13 cellular contexts compared by ENCODE assay signal in the genomic region with DNA sequence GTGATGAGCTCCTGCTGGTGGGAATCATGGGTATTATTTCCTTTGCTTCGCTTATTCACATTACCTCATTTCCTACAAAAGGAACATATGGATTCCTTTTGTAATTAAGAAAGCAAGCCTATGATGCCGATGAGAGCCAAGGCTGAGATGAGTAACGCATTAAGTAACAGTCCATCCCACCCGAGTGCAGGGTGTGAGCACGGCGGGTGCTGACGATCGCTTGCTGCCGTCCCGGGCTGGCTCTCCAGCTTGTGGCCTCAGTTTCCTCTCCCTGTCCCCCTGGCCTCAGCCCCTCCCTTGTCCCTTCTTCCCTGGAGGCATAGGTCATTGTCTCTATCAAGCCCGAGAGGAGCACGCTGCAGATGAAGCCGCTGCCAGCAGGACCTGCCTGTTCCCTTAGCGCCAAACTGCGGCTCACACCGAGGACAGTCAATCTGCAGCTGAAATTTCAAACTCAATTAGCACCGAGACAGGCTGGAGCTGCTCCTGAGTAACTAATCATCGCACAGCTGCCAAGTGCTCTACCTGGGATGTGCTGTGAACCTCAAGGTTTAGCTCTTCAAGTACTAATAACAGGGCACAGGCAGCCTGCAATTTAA.
DNase-seq lines count a peak whose midpoint lies in the region; ATAC-seq and TF ChIP-seq lines count a peak whose summit lies in the region.
"Had no signal": no experiment of that assay in that cellular context is flagged by ENCODE, and none has a peak within 500 bp of the region (broad histone marks: within the 10 kb centered on the region; RNA-seq: fewer than 3 reads in every experiment).

No MANE protein-coding gene starts in this region.

- DNase-seq in heart right ventricle (no peak), Right ventricle myocardium superior (no peak), NCI-H524 treated with DMSO at 0.1 percent for 48 hours (lab: John Stamatoyannopoulos, UW) (peak; percentile 75), fibroblast of mammary gland (ENCODE audit: low read depth) (peak; percentile 61), NCI-H774 (lab: John Stamatoyannopoulos, UW) (no peak)
- no peak for DNase-seq in stimulated activated CD4-positive, alpha-beta T cell treated with anti-CD3 and anti-CD28 coated beads, Interleukin-2, amount 100 ng/mL, for 48 hours
- DNase-seq: activated gamma-delta T cell treated with Interleukin-2 at 50 U/mL for 16 hours, ovary, thyroid gland had no signal

- TF ChIP-seq CTCF in heart right ventricle (IDR thresholded peaks at IDR 0.05) (no peak), fibroblast of mammary gland (conservative IDR thresholded peaks at IDR 0.05; ENCODE audit: control insufficient read depth, insufficient read depth, low read depth, low read length) (no peak)

- H3K27ac ChIP-seq in heart right ventricle: no peak overlapping the region
- H3K27ac ChIP-seq in temporal lobe (ENCODE audit: low read depth, low read length): peak overlapping the region; percentile 31
- H3K27ac ChIP-seq: cardiac muscle cell, ovary, thyroid gland, VCaP had no signal

- intact Hi-C loops in heart right ventricle (cut with DNase I): no loop called here
- intact Hi-C loops in Right ventricle myocardium superior (cut with DNase I): no loop called here

- H3K36me3 ChIP-seq in heart right ventricle: peaks cover 0 to 9% (median 0%) of the 10 kb centered on the region in 9 donors
- H3K36me3 ChIP-seq: ovary, thyroid gland had no signal

- 38 to 43% methylated on average over 18 of the region's 18 CpGs for WGBS in heart right ventricle, 2 donors

- no peaks in the 10 kb centered on the region for H3K9me3 ChIP-seq in heart right ventricle
- H3K9me3 ChIP-seq: ovary, thyroid gland had no signal

- ATAC-seq in heart right ventricle (peak in 5 of 8 donors; percentile 43 to 62 (median 45)), Right ventricle myocardium superior (ENCODE audit: poor library complexity) (no peak), GM21529 (IDR thresholded peaks at IDR 0.05; ENCODE audit: unreplicated experiment) (no peak)

- H3K27me3 ChIP-seq in heart right ventricle: no peaks in the 10 kb centered on the region
- H3K27me3 ChIP-seq: cardiac muscle cell, ovary, thyroid gland had no signal

- H3K4me3 ChIP-seq in heart right ventricle (peak overlapping the region in 1 of 10 donors; percentile 6), fibroblast of mammary gland (ENCODE audit: control insufficient read depth, low read depth, low read length) (no peak overlapping the region)
- H3K4me3 ChIP-seq: cardiac muscle cell, ovary, thyroid gland had no signal

- peaks cover 0 to 10% (median 0%) of the 10 kb centered on the region in 9 donors for H3K4me1 ChIP-seq in heart right ventricle
- H3K4me1 ChIP-seq: thyroid gland had no signal

Comparison
In these comparisons a context has a peak if more than half of its experiments do, and no peak if none do; other contexts are left out.
1. ATAC-seq: peak in heart right ventricle (5 of 8); none in Right ventricle myocardium superior (single experiment) and GM21529 (single experiment).
2. DNase-seq: peak in NCI-H524 treated with DMSO at 0.1 percent for 48 hours (single experiment) and fibroblast of mammary gland (single experiment); none in heart right ventricle (0 of 2), Right ventricle myocardium superior (single experiment), NCI-H774 (single experiment) and stimulated activated CD4-positive, alpha-beta T cell treated with anti-CD3 and anti-CD28 coated beads, Interleukin-2, amount 100 ng/mL, for 48 hours (0 of 2).